25 cellular contexts compared by ENCODE assay signal in genomic region chr19:1540353-1540925, GRCh38. TPM values are rescaled to one million over a fixed set of nuclear protein-coding genes. Genes with fewer than 3 reads are reported as not detected.
DNase-seq lines count a peak whose midpoint lies in the region; TF ChIP-seq lines count a peak whose summit lies in the region.
"Had no signal": no experiment of that assay in that cellular context is flagged by ENCODE, and none has a peak within 500 bp of the region (broad histone marks: within the 10 kb centered on the region; RNA-seq: fewer than 3 reads in every experiment).

No MANE protein-coding gene starts in this region.

- H3K4me3 Mint-ChIP-seq in nephron progenitor cell (peak overlapping the region; percentile 19), glutamatergic neuron (ENCODE audit: unreplicated experiment) (no peak overlapping the region)
- H3K4me3 Mint-ChIP-seq: activated naive CD8-positive, alpha-beta T cell treated with anti-CD3 and anti-CD28 coated beads, Interleukin-2, amount 10 ng/mL, durations not matched to agents 7 days and 5 days; T-helper 1 cell treated with Interleukin-12 subunit alpha and Interleukin-12 subunit beta and Interleukin-4 antibody, amounts not matched to agents 30 μg/mL and 1 μg/mL, for 36 hours had no signal

- H3K27ac ChIP-seq in HUES64 (ENCODE audit: low read depth, low read length): no peak overlapping the region
- H3K27ac ChIP-seq in vagina: peak overlapping the region; percentile 48
- no peak overlapping the region for H3K27ac ChIP-seq in coronary artery
- H3K27ac ChIP-seq: C4-2B, spleen, upper lobe of left lung had no signal

- H3K27ac Mint-ChIP-seq in nephron progenitor cell (peak overlapping the region; percentile 49), glutamatergic neuron (ENCODE audit: unreplicated experiment) (no peak overlapping the region)
- H3K27ac Mint-ChIP-seq: activated naive CD8-positive, alpha-beta T cell treated with anti-CD3 and anti-CD28 coated beads, Interleukin-2, amount 10 ng/mL, durations not matched to agents 7 days and 5 days; T-helper 1 cell treated with Interleukin-12 subunit alpha and Interleukin-12 subunit beta and Interleukin-4 antibody, amounts not matched to agents 30 μg/mL and 1 μg/mL, for 36 hours had no signal

- no peak for TF ChIP-seq POLR2A in vagina (IDR thresholded peaks at IDR 0.05)

- intact Hi-C loops in vagina (cut with DNase I): no loop called here

- H3K4me3 ChIP-seq in HUES64 (ENCODE audit: low read length) (peak overlapping the region; percentile 40), fibroblast of the aortic adventitia (ENCODE audit: low read depth, low read length) (no peak overlapping the region), vagina (peak overlapping the region in 1 of 2 donors; percentile 4), coronary artery (no peak overlapping the region)
- H3K4me3 ChIP-seq: spleen, upper lobe of left lung had no signal

- 57% methylated on average over 17 of the region's 17 CpGs for WGBS in HUES64

- H3K36me3 Mint-ChIP-seq in nephron progenitor cell (ENCODE audit: low read depth): no peaks in the 10 kb centered on the region
- no peaks in the 10 kb centered on the region for H3K36me3 Mint-ChIP-seq in glutamatergic neuron (ENCODE audit: unreplicated experiment)
- H3K36me3 Mint-ChIP-seq: activated naive CD8-positive, alpha-beta T cell treated with anti-CD3 and anti-CD28 coated beads, Interleukin-2, amount 10 ng/mL, durations not matched to agents 7 days and 5 days had no signal

- H3K4me1 ChIP-seq in HUES64 (ENCODE audit: insufficient read depth, low read length) (no peaks in the 10 kb centered on the region), vagina (peaks cover 7% of the 10 kb centered on the region)
- H3K4me1 ChIP-seq: Caco-2, spleen, upper lobe of left lung had no signal

- no peak overlapping the region for H3K9ac ChIP-seq in HUES64 (ENCODE audit: low read depth, low read length)

- H3K36me3 ChIP-seq in HUES64 (ENCODE audit: insufficient read depth, low read length): no peaks in the 10 kb centered on the region
- no peaks in the 10 kb centered on the region for H3K36me3 ChIP-seq in vagina
- H3K36me3 ChIP-seq: spleen, upper lobe of left lung had no signal

- H3K27me3 ChIP-seq in HUES64 (ENCODE audit: insufficient read depth, low read length): no peaks in the 10 kb centered on the region
- H3K27me3 ChIP-seq in vagina: no peaks in the 10 kb centered on the region

- no peaks in the 10 kb centered on the region for H3K9me3 Mint-ChIP-seq in nephron progenitor cell
- H3K9me3 Mint-ChIP-seq in glutamatergic neuron (ENCODE audit: unreplicated experiment): no peaks in the 10 kb centered on the region
- H3K9me3 Mint-ChIP-seq: activated naive CD8-positive, alpha-beta T cell treated with anti-CD3 and anti-CD28 coated beads, Interleukin-2, amount 10 ng/mL, durations not matched to agents 7 days and 5 days; T-helper 1 cell treated with Interleukin-12 subunit alpha and Interleukin-12 subunit beta and Interleukin-4 antibody, amounts not matched to agents 30 μg/mL and 1 μg/mL, for 36 hours had no signal

- DNase-seq in fibroblast of the aortic adventitia (ENCODE audit: low read depth) (peak; percentile 2), nephron progenitor cell (no peak), vagina (ENCODE audit: extremely low spot score in 2 of 2) (no peak), coronary artery (ENCODE audit: low spot score) (no peak), glutamatergic neuron (no peak)
- no peak for DNase-seq in effector CD8-positive, alpha-beta T cell (lab: John Stamatoyannopoulos, UW)
- DNase-seq: activated CD4-positive, CD25-positive, alpha-beta regulatory T cell treated with anti-CD3 and anti-CD28 coated beads, Interleukin-2, amount 50 U/mL, for 72 hours; activated effector memory CD4-positive, alpha-beta T cell treated with Interleukin-2 at 50 U/mL for 16 hours; activated naive CD8-positive, alpha-beta T cell treated with anti-CD3 and anti-CD28 coated beads, Interleukin-2, amount 10 ng/mL, durations not matched to agents 7 days and 5 days; Caco-2; left colon; mesendoderm; NCI-H1436 treated with DMSO at 0.1 percent for 48 hours; NCI-H2107; NCI-H774; nucleus accumbens; spleen; upper lobe of left lung had no signal

- TF ChIP-seq CTCF in fibroblast of the aortic adventitia (IDR thresholded peaks at IDR 0.05; ENCODE audit: insufficient read depth, low read length): no peak
- no peak for TF ChIP-seq CTCF in nephron progenitor cell (IDR thresholded peaks at IDR 0.05)
- no peak for TF ChIP-seq CTCF in vagina (IDR thresholded peaks at IDR 0.05)
- TF ChIP-seq CTCF in coronary artery (IDR thresholded peaks at IDR 0.05): no peak
- TF ChIP-seq CTCF in glutamatergic neuron (IDR thresholded peaks at IDR 0.05; ENCODE audit: partially characterized antibody, unreplicated experiment): no peak

- H3K27me3 Mint-ChIP-seq in nephron progenitor cell (ENCODE audit: low read depth, poor library complexity): peaks cover 59% of the 10 kb centered on the region
- H3K27me3 Mint-ChIP-seq in glutamatergic neuron (ENCODE audit: unreplicated experiment): peaks cover 2% of the 10 kb centered on the region

- H3K9me3 ChIP-seq in HUES64 (ENCODE audit: insufficient read depth, low read depth, low read length) (no peaks in the 10 kb centered on the region), vagina (no peaks in the 10 kb centered on the region)
- H3K9me3 ChIP-seq: Caco-2, upper lobe of left lung had no signal

- H3K4me1 Mint-ChIP-seq in nephron progenitor cell (peaks cover 16% of the 10 kb centered on the region), glutamatergic neuron (ENCODE audit: low read depth, unreplicated experiment) (peaks cover 2% of the 10 kb centered on the region)
- H3K4me1 Mint-ChIP-seq: activated naive CD8-positive, alpha-beta T cell treated with anti-CD3 and anti-CD28 coated beads, Interleukin-2, amount 10 ng/mL, durations not matched to agents 7 days and 5 days had no signal

RNA-seq across cellular contexts. Expression of gene PLK5, which starts 16.6 kb away (rescaled TPM):
- polyA plus RNA-seq in HUES64 (2013, experiment 1 of 2): 0.10 TPM
- polyA plus RNA-seq in HUES64 (2013, experiment 2 of 2): not detected
- total RNA-seq in fibroblast of the aortic adventitia (ENCODE audit: low replicate concordance) (not detected in 2 replicates), vagina (0.49 TPM), glutamatergic neuron (ENCODE audit: unreplicated experiment) (0.69 TPM)
- total RNA-seq: activated naive CD8-positive, alpha-beta T cell treated with anti-CD3 and anti-CD28 coated beads, Interleukin-2, amount 10 ng/mL, durations not matched to agents 7 days and 5 days; Caco-2; epithelial cell of proximal tubule; left colon; myocyte; RPMI7951; spleen; subcutaneous adipose tissue; upper lobe of left lung had no signal

RNA-seq across cellular contexts. Expression of gene ADAMTSL5, which starts 27.6 kb away (rescaled TPM):
- polyA plus RNA-seq in HUES64 (2013, experiment 1 of 2): 0.25 TPM
- 0.13 TPM for polyA plus RNA-seq in HUES64 (2013, experiment 2 of 2)
- total RNA-seq in fibroblast of the aortic adventitia (ENCODE audit: low replicate concordance) (1.2 and 4.2 TPM in 2 replicates), vagina (22.6 TPM), glutamatergic neuron (ENCODE audit: unreplicated experiment) (0.83 TPM)

RNA-seq across cellular contexts. Expression of gene MEX3D, which starts 27.7 kb away (rescaled TPM):
- polyA plus RNA-seq in HUES64 (2013, experiment 1 of 2): 36.9 TPM
- 41.0 TPM for polyA plus RNA-seq in HUES64 (2013, experiment 2 of 2)
- total RNA-seq in fibroblast of the aortic adventitia (ENCODE audit: low replicate concordance) (19.0 and 27.6 TPM in 2 replicates), vagina (21.4 TPM), glutamatergic neuron (ENCODE audit: unreplicated experiment) (96.7 TPM)

RNA-seq across cellular contexts. Expression of gene REEP6, which starts 49.5 kb away (rescaled TPM):
- 5.8 TPM for polyA plus RNA-seq in HUES64 (2013, experiment 1 of 2)
- 8.1 TPM for polyA plus RNA-seq in HUES64 (2013, experiment 2 of 2)
- total RNA-seq in fibroblast of the aortic adventitia (ENCODE audit: low replicate concordance) (0.65 and 2.8 TPM in 2 replicates), vagina (6.1 TPM), glutamatergic neuron (ENCODE audit: unreplicated experiment) (21.5 TPM)

RNA-seq across cellular contexts. Expression of gene PCSK4, which starts 50.3 kb away (rescaled TPM):
- polyA plus RNA-seq in HUES64 (2013, experiment 1 of 2): 2.5 TPM
- 5.3 TPM for polyA plus RNA-seq in HUES64 (2013, experiment 2 of 2)
- total RNA-seq in fibroblast of the aortic adventitia (ENCODE audit: low replicate concordance) (0.25 and 2.2 TPM in 2 replicates), vagina (5.4 TPM), glutamatergic neuron (ENCODE audit: unreplicated experiment) (21.2 TPM)
